11 cellular contexts compared by ENCODE assay signal in the genomic region with DNA sequence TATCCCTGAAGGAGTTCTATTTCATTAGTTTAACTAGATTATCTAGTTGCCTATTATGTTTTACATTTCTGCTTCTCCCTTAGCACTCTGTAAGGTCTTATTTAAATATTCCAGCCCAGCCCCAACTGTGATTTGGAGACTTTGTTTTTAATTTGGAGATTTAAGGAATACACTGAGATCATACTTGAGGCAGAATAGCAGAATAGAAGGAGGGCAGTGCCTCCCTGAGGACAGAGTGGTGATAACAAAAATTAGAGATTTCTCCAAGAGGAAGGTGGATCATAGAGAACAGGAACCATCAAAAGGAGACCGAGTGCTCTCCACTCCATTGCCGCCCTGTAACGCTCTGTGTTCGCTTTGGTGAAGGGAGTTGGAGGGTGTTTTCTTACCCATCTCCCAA. TPM values are rescaled to one million over a fixed set of nuclear protein-coding genes. Genes with fewer than 3 reads are reported as not detected.
DNase-seq lines count a peak whose midpoint lies in the region; ATAC-seq and TF ChIP-seq lines count a peak whose summit lies in the region.
"Had no signal": no experiment of that assay in that cellular context is flagged by ENCODE, and none has a peak within 500 bp of the region (broad histone marks: within the 10 kb centered on the region; RNA-seq: fewer than 3 reads in every experiment).

No MANE protein-coding gene starts in this region.

- peak; percentile 64 for TF ChIP-seq CTCF in PC-9 (conservative IDR thresholded peaks at IDR 0.05)
- peak in 3 of 5 experiments; percentile 17 to 23 (median 21) for TF ChIP-seq CTCF in gastrocnemius medialis (IDR thresholded peaks at IDR 0.05 in 4 of 5, conservative IDR thresholded peaks at IDR 0.05 in 1 of 5)

- H3K27me3 ChIP-seq in PC-9 (ENCODE audit: insufficient read depth, low read depth) (no peaks in the 10 kb centered on the region), gastrocnemius medialis (no peaks in the 10 kb centered on the region), Karpas-422 (ENCODE audit: low read length) (no peaks in the 10 kb centered on the region)

- H3K79me2 ChIP-seq in PC-9 (ENCODE audit: low read depth), result no peaks in the 10 kb centered on the region
- no peaks in the 10 kb centered on the region for H3K79me2 ChIP-seq in Karpas-422 (ENCODE audit: low read length)

- H3K36me3 ChIP-seq in PC-9 (ENCODE audit: low read depth) (no peaks in the 10 kb centered on the region), gastrocnemius medialis (no peaks in the 10 kb centered on the region), Karpas-422 (ENCODE audit: insufficient read depth, low read length) (no peaks in the 10 kb centered on the region)

- H3K27ac ChIP-seq in PC-9 (no peak overlapping the region), gastrocnemius medialis (no peak overlapping the region), Karpas-422 (ENCODE audit: low read length) (no peak overlapping the region)

- H3K4me1 ChIP-seq in PC-9 (replicated peaks; ENCODE audit: insufficient read depth) (0 out of 2 replicates have a peak, but pooled peaks cover 5% of the 10 kb centered on the region), gastrocnemius medialis (no peaks in the 10 kb centered on the region), Karpas-422 (ENCODE audit: low read length) (no peaks in the 10 kb centered on the region)

- DNase-seq in DMS53 (lab: John Stamatoyannopoulos, UW), result peak; percentile 18
- DNase-seq in DMS53 treated with DMSO at 0.1 percent for 48 hours (lab: John Stamatoyannopoulos, UW; ENCODE audit: unreplicated experiment), result no peak
- DNase-seq in PC-9, result no peak
- peak; percentile 67 for DNase-seq in fibroblast of peridontal ligament (ENCODE audit: extremely low read depth)
- DNase-seq in gastrocnemius medialis, result no peak
- no peak for DNase-seq in Karpas-422
- no peak for DNase-seq in NCI-H524 (lab: John Stamatoyannopoulos, UW)
- DNase-seq: 8988T; NK-92 treated with Interleukin-12 subunit alpha and Interleukin-12 subunit beta, amount 100 ng/mL, for 24 hours had no signal

- H4K20me1 ChIP-seq in PC-9 (ENCODE audit: insufficient read depth) (no peaks in the 10 kb centered on the region), Karpas-422 (ENCODE audit: insufficient read depth, low read depth, low read length) (no peaks in the 10 kb centered on the region)

- H2AFZ ChIP-seq in PC-9 (no peak overlapping the region), Karpas-422 (ENCODE audit: low read length) (no peak overlapping the region)

- H3K9ac ChIP-seq in Karpas-422 (ENCODE audit: low read length), result no peak overlapping the region

- H3K9me3 ChIP-seq in PC-9 (ENCODE audit: insufficient read depth, low read depth) (no peaks in the 10 kb centered on the region), gastrocnemius medialis (no peaks in the 10 kb centered on the region), Karpas-422 (ENCODE audit: low read length) (no peaks in the 10 kb centered on the region)

- H3K4me2 ChIP-seq in PC-9 (no peak overlapping the region), Karpas-422 (ENCODE audit: low read depth, low read length, poor library complexity, severe bottlenecking) (no peak overlapping the region)

- H3K4me3 ChIP-seq in PC-9 (no peak overlapping the region), gastrocnemius medialis (no peak overlapping the region), Karpas-422 (ENCODE audit: low read length) (no peak overlapping the region)

- ATAC-seq in gastrocnemius medialis, result peak in 1 of 2 donors; percentile 48
- no peak for ATAC-seq in activated CD4-positive, CD25-positive, alpha-beta regulatory T cell treated with anti-CD3 and anti-CD28 coated beads, Interleukin-2, amount 50 U/mL, for 24 hours
- ATAC-seq: esophagus mucosa had no signal

- CTCF ChIA-PET in PC-9 (lab: Charles Lee), result no interaction called here

- 0 out of 2 replicates have a peak, but pooled peaks cover 8% of the 10 kb centered on the region for H3F3A ChIP-seq in PC-9 (ENCODE audit: insufficient read depth, low read depth)

- TF ChIP-seq POLR2A in gastrocnemius medialis (IDR thresholded peaks at IDR 0.05), result no peak

- POLR2A ChIA-PET in PC-9 (lab: Charles Lee; ENCODE audit: unreplicated experiment), result interaction anchor here (0.7 kb wide), 1 partner anchor 209 kb away, joined by 7 read pairs; no protein-coding TSS in a partner anchor

- no TSS peak for BruUV-seq in PC-9 (replicated peaks; lab: Mats Ljungman, UMichigan)

- in situ Hi-C loops in gastrocnemius medialis (cut with MboI; ENCODE audit: low sequenced_read_pairs in 4 of 4), result no loop called here

- H3K9me2 ChIP-seq in PC-9 (ENCODE audit: insufficient read depth) (no peaks in the 10 kb centered on the region), Karpas-422 (replicated peaks; ENCODE audit: insufficient read depth, low read length) (no peaks in the 10 kb centered on the region)

- intact Hi-C loops in PC-9 (cut with micrococcal nuclease; ENCODE audit: unreplicated experiment) (loop anchor here (5.0 kb wide), 1 partner anchor 855 kb away; no protein-coding TSS in a partner anchor), gastrocnemius medialis (cut with DNase I; ENCODE audit: low total_unique reads) (no loop called here)

RNA-seq across cellular contexts. Expression of gene CD164, which starts 14.8 kb away (rescaled TPM):
- 170 and 210 TPM in 2 replicates for total RNA-seq in PC-9 (2021)
- total RNA-seq in gastrocnemius medialis, result 100 to 1,000 TPM in 3 of 4 donors, 10 to 100 TPM in 1; 50.1 to 134 (median 117) TPM
- total RNA-seq in Karpas-422 (2014; rRNA removed; shearing (Covaris generic); ENCODE audit: low replicate concordance), result 83.0 and 175 TPM in 2 replicates

RNA-seq across cellular contexts. Expression of gene PPIL6, which starts 43.4 kb away (rescaled TPM):
- total RNA-seq in PC-9 (2021), result 13.0 and 15.5 TPM in 2 replicates
- total RNA-seq in gastrocnemius medialis, result 1 to 10 TPM in 3 of 4 donors, under 1 TPM in 1; 0.64 to 2.9 (median 1.3) TPM
- 0.54 TPM in 1 of 2 replicates, not detected in the other for total RNA-seq in Karpas-422 (2014; rRNA removed; shearing (Covaris generic); ENCODE audit: low replicate concordance)

RNA-seq across cellular contexts. Expression of gene SMPD2, which starts 43.5 kb away (rescaled TPM):
- total RNA-seq in PC-9 (2021) (8.2 and 10.3 TPM in 2 replicates), gastrocnemius medialis (1 to 10 TPM; 3.9 to 7.7 (median 5.9) TPM)
- 14.1 and 19.4 TPM in 2 replicates for total RNA-seq in Karpas-422 (2014; rRNA removed; shearing (Covaris generic); ENCODE audit: low replicate concordance)

RNA-seq across cellular contexts. Expression of gene MICAL1, which starts 58.6 kb away (rescaled TPM):
- total RNA-seq in PC-9 (2021), result 10.8 and 17.7 TPM in 2 replicates
- total RNA-seq in gastrocnemius medialis, result 10 to 100 TPM in 1 of 4 donors, 1 to 10 TPM in 3; 6.0 to 11.6 (median 8.0) TPM
- 59.4 and 71.6 TPM in 2 replicates for total RNA-seq in Karpas-422 (2014; rRNA removed; shearing (Covaris generic); ENCODE audit: low replicate concordance)

Comparison
In these comparisons a context has a peak if more than half of its experiments do, and no peak if none do; other contexts are left out.
1. DNase-seq: peak in DMS53 (single experiment) and fibroblast of peridontal ligament (single experiment); none in DMS53 treated with DMSO at 0.1 percent for 48 hours (single experiment), PC-9 (0 of 2), gastrocnemius medialis (0 of 2), Karpas-422 (single experiment) and NCI-H524 (0 of 2).